ENCODE assay signal across 12 cellular contexts in genomic region chr10:3424102-3424803, GRCh38.
DNase-seq lines count a peak whose midpoint lies in the region; ATAC-seq, FAIRE-seq and TF ChIP-seq lines count a peak whose summit lies in the region.
"Had no signal": no experiment of that assay in that cellular context is flagged by ENCODE, and none has a peak within 500 bp of the region (broad histone marks: within the 10 kb centered on the region; RNA-seq: fewer than 3 reads in every experiment).

No MANE protein-coding gene starts in this region.

- peaks cover 60% of the 10 kb centered on the region for H3K27me3 Mint-ChIP-seq in stimulated activated naive CD8-positive, alpha-beta T cell treated with anti-CD3 and anti-CD28 coated beads, Interleukin-15, amount 100 ng/mL, for 72 hours
- H3K27me3 Mint-ChIP-seq in astrocyte (ENCODE audit: low read depth, unreplicated experiment) = peaks cover 3% of the 10 kb centered on the region

- intact Hi-C loops in left lung (cut with DNase I) = no loop called here

- ATAC-seq in stimulated activated naive CD8-positive, alpha-beta T cell treated with anti-CD3 and anti-CD28 coated beads, Interleukin-15, amount 100 ng/mL, for 72 hours = no peak
- no peak for ATAC-seq in stimulated activated naive CD8-positive, alpha-beta T cell treated with anti-CD3 and anti-CD28 coated beads, Interleukin-15, Interleukin-2, amounts not matched to agents 100 U/mL and 50 U/mL, for 24 hours
- ATAC-seq in left lung = peak; percentile 55
- ATAC-seq in HG03571 (IDR thresholded peaks at IDR 0.05; ENCODE audit: unreplicated experiment) = no peak

- H4K20me1 ChIP-seq in astrocyte (ENCODE audit: insufficient read depth, low read length) = no peaks in the 10 kb centered on the region

- no peaks in the 10 kb centered on the region for H3K79me2 ChIP-seq in astrocyte (ENCODE audit: insufficient read depth, low read length)

- CTCF ChIA-PET in GM10248 (lab: Yijun Ruan, JAX) = interaction anchor here (0.8 kb wide), 1 partner anchor 8 kb away, joined by 3 read pairs; no protein-coding TSS in a partner anchor

- no peak overlapping the region for H3K9ac ChIP-seq in astrocyte (ENCODE audit: low read length)

- H3K27ac ChIP-seq in astrocyte (ENCODE audit: low read depth, low read length) (peak overlapping the region; percentile 34), left lung (peak overlapping the region in 1 of 2 donors; percentile 66)
- H3K27ac ChIP-seq: ascending aorta had no signal

- no peak for FAIRE-seq in astrocyte (lab: Jason Lieb, UNC)

- no peak for TF ChIP-seq CTCF in astrocyte (IDR thresholded peaks at IDR 0.05; ENCODE audit: insufficient read depth, low read depth, low read length)
- TF ChIP-seq CTCF in left lung (IDR thresholded peaks at IDR 0.05) = no peak
- TF ChIP-seq CTCF in GM10248 (IDR thresholded peaks at IDR 0.05; ENCODE audit: control extremely low read depth, extremely low read depth, low read depth, missing control alignments) = no peak

- peak overlapping the region; percentile 68 for H3K4me2 ChIP-seq in astrocyte (ENCODE audit: low read length)

- POLR2A ChIA-PET in GM10248 (lab: Yijun Ruan, JAX) = no interaction called here

- H3K36me3 ChIP-seq in astrocyte (ENCODE audit: insufficient read depth, low read length) (no peaks in the 10 kb centered on the region), left lung (no peaks in the 10 kb centered on the region)
- H3K36me3 ChIP-seq: ascending aorta had no signal

- H3K9me3 ChIP-seq in astrocyte (ENCODE audit: insufficient read depth, low read depth, low read length) (no peaks in the 10 kb centered on the region), left lung (no peaks in the 10 kb centered on the region)
- H3K9me3 ChIP-seq: ascending aorta had no signal

- H3K9me3 Mint-ChIP-seq in stimulated activated naive CD8-positive, alpha-beta T cell treated with anti-CD3 and anti-CD28 coated beads, Interleukin-15, amount 100 ng/mL, for 72 hours = no peaks in the 10 kb centered on the region
- H3K9me3 Mint-ChIP-seq in astrocyte (ENCODE audit: unreplicated experiment) = peaks cover 2% of the 10 kb centered on the region
- H3K9me3 Mint-ChIP-seq: type B pancreatic cell had no signal

- no peaks in the 10 kb centered on the region for H3K27me3 ChIP-seq in astrocyte (ENCODE audit: insufficient read depth, low read length)
- no peaks in the 10 kb centered on the region for H3K27me3 ChIP-seq in left lung
- H3K27me3 ChIP-seq: ascending aorta had no signal

- H3K36me3 Mint-ChIP-seq in astrocyte (ENCODE audit: low read depth, unreplicated experiment) = no peaks in the 10 kb centered on the region
- H3K36me3 Mint-ChIP-seq: type B pancreatic cell had no signal

- H2AFZ ChIP-seq in astrocyte (ENCODE audit: low read depth, low read length) = peak overlapping the region; percentile 52

- H3K4me3 Mint-ChIP-seq in stimulated activated naive CD8-positive, alpha-beta T cell treated with anti-CD3 and anti-CD28 coated beads, Interleukin-15, amount 100 ng/mL, for 72 hours = no peak overlapping the region
- H3K4me3 Mint-ChIP-seq in astrocyte (ENCODE audit: unreplicated experiment) = no peak overlapping the region
- H3K4me3 Mint-ChIP-seq: type B pancreatic cell had no signal

- no peak overlapping the region for H3K4me3 ChIP-seq in astrocyte (ENCODE audit: insufficient read depth, low read depth, low read length)
- no peak overlapping the region for H3K4me3 ChIP-seq in left lung
- H3K4me3 ChIP-seq: ascending aorta had no signal

- no peak for DNase-seq in stimulated activated naive CD8-positive, alpha-beta T cell treated with anti-CD3 and anti-CD28 coated beads, Interleukin-15, amount 100 ng/mL, for 72 hours
- no peak for DNase-seq in stimulated activated naive CD8-positive, alpha-beta T cell treated with anti-CD3 and anti-CD28 coated beads, Interleukin-15, Interleukin-2, amounts not matched to agents 100 U/mL and 50 U/mL, for 24 hours
- DNase-seq in astrocyte (ENCODE audit: low read depth) (peak; percentile 50), left lung (peak in 1 of 2 donors; percentile 80), NCI-H510A treated with DMSO at 0.1 percent for 48 hours (lab: John Stamatoyannopoulos, UW) (no peak), GM10248 (ENCODE audit: extremely low spot score) (no peak), T-helper 2 cell (no peak)
- DNase-seq: activated CD4-positive, alpha-beta T cell treated with anti-CD3 and anti-CD28 coated beads for 1 hour; NCI-H2029 had no signal

- peaks cover 29% of the 10 kb centered on the region for H3K4me1 ChIP-seq in astrocyte (ENCODE audit: insufficient read depth, low read length)
- H3K4me1 ChIP-seq in left lung = peaks cover 0 to 12% of the 10 kb centered on the region in 2 donors

- H3K4me1 Mint-ChIP-seq in stimulated activated naive CD8-positive, alpha-beta T cell treated with anti-CD3 and anti-CD28 coated beads, Interleukin-15, amount 100 ng/mL, for 72 hours = peaks cover 43% of the 10 kb centered on the region
- H3K4me1 Mint-ChIP-seq in astrocyte (ENCODE audit: low read depth, unreplicated experiment) = peaks cover 15% of the 10 kb centered on the region

- H3K27ac Mint-ChIP-seq in stimulated activated naive CD8-positive, alpha-beta T cell treated with anti-CD3 and anti-CD28 coated beads, Interleukin-15, amount 100 ng/mL, for 72 hours = peak overlapping the region; percentile 4 to 7
- H3K27ac Mint-ChIP-seq in astrocyte (ENCODE audit: unreplicated experiment) = no peak overlapping the region
- H3K27ac Mint-ChIP-seq: type B pancreatic cell had no signal
